8 cellular contexts compared by ENCODE assay signal in the genomic region with DNA sequence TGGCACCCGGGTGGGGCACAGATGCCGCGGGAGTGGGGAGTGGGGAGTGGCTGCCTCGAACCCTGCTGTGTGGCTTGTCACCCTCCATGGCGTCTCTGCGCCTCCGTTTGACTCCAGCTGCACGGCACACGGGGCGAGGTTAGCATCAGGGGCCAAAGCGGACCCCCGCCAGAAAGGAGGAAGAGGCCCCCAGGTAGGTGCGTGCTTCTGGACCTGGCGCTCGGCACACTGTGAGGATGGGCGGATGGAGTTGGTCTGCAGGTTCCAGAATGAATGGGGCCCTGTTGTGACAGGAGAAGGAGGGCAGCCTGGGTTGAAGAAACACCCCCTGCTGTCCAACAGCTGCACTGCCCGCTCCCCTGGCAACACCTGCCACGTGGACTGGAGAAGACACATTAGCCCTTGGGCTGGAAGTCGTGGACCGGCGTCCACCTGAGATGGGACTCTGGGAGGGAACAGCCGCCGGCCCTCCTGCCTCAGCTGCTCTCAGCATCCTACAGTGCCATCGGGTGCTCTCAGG. TPM values are rescaled to one million over a fixed set of nuclear protein-coding genes. Genes with fewer than 3 reads are reported as not detected.
DNase-seq lines count a peak whose midpoint lies in the region; ATAC-seq and TF ChIP-seq lines count a peak whose summit lies in the region.

No MANE protein-coding gene starts in this region.

- H3K27ac ChIP-seq in mammary epithelial cell (ENCODE audit: insufficient read depth, low read depth, low read length) = no peak overlapping the region
- no peak overlapping the region for H3K27ac ChIP-seq in osteoblast (ENCODE audit: low read depth, low read length)

- WGBS in mammary epithelial cell (ENCODE audit: low coverage, missing lambda C conversion rate) = 78% methylated on average over 10 of the region's 24 CpGs

- H3K4me3 ChIP-seq in mammary epithelial cell (replicated peaks in 1 of 3; ENCODE audit: insufficient read depth in 1 of 3, low read depth in 2 of 3, low read length in 3 of 3) (no peak overlapping the region), osteoblast (ENCODE audit: insufficient read depth, low read length) (no peak overlapping the region)

- H3K36me3 ChIP-seq in mammary epithelial cell (ENCODE audit: insufficient read depth, low read length) (no peaks in the 10 kb centered on the region), osteoblast (ENCODE audit: insufficient read depth, low read length) (peaks cover 3% of the 10 kb centered on the region)

- H3K27me3 ChIP-seq in mammary epithelial cell (ENCODE audit: insufficient read depth, low read length) = no peaks in the 10 kb centered on the region
- H3K27me3 ChIP-seq in osteoblast (ENCODE audit: insufficient read depth, low read length) = no peaks in the 10 kb centered on the region

- H3K9me3 ChIP-seq in mammary epithelial cell (replicated peaks; ENCODE audit: insufficient read depth, low read length) (no peaks in the 10 kb centered on the region), osteoblast (ENCODE audit: low read depth, low read length) (no peaks in the 10 kb centered on the region)

- H2AFZ ChIP-seq in mammary epithelial cell (ENCODE audit: low read depth, low read length) (no peak overlapping the region), osteoblast (ENCODE audit: low read length) (no peak overlapping the region)

- DNase-seq in DMS53 (lab: John Stamatoyannopoulos, UW) = peak; percentile 69
- no peak for DNase-seq in DMS53 treated with DMSO at 0.1 percent for 48 hours (lab: John Stamatoyannopoulos, UW; ENCODE audit: unreplicated experiment)
- peak; percentile 31 for DNase-seq in HT-29 (ENCODE audit: low spot score)
- DNase-seq in mammary epithelial cell = no peak
- peak; percentile 78 for DNase-seq in osteoblast (ENCODE audit: insufficient read length, low spot score, missing footprints)
- DNase-seq in GF-D8 (lab: John Stamatoyannopoulos, UW) = no peak

- dilution Hi-C loops in mammary epithelial cell (cut with HindIII; ENCODE audit: low sequenced_read_pairs) = no loop called here

- H3K9ac ChIP-seq in mammary epithelial cell (ENCODE audit: insufficient read depth, low read length) = no peak overlapping the region

- TF ChIP-seq CTCF in mammary epithelial cell (conservative IDR thresholded peaks at IDR 0.05 in 1 of 2, IDR thresholded peaks at IDR 0.05 in 1 of 2; ENCODE audit: extremely low read depth in 1 of 2, insufficient read depth in 1 of 2, low read depth in 1 of 2, low read length in 2 of 2) (peak; percentile 19 to 44), osteoblast (IDR thresholded peaks at IDR 0.05; ENCODE audit: extremely low read depth, low read depth, low read length) (no peak)

- peaks cover 28% of the 10 kb centered on the region for H3K4me1 ChIP-seq in mammary epithelial cell (ENCODE audit: insufficient read depth, low read length)
- no peaks in the 10 kb centered on the region for H3K4me1 ChIP-seq in osteoblast (ENCODE audit: insufficient read depth, low read length)

- intact Hi-C loops in mammary epithelial cell (cut with micrococcal nuclease) = loop anchor here (10.0 kb wide), 1 partner anchor 187 kb away; no protein-coding TSS in a partner anchor

- in situ Hi-C loops in mammary epithelial cell (cut with MboI; ENCODE audit: low sequenced_read_pairs in 2 of 2) = no loop called here

- H3K79me2 ChIP-seq in mammary epithelial cell (ENCODE audit: insufficient read depth, low read length) (no peaks in the 10 kb centered on the region), osteoblast (ENCODE audit: insufficient read depth, low read length) (no peaks in the 10 kb centered on the region)

- H4K20me1 ChIP-seq in mammary epithelial cell (ENCODE audit: insufficient read depth, low read length) (no peaks in the 10 kb centered on the region), osteoblast (ENCODE audit: insufficient read depth, low read length) (no peaks in the 10 kb centered on the region)

- H3K4me2 ChIP-seq in mammary epithelial cell (ENCODE audit: insufficient read depth, low read depth, low read length) = no peak overlapping the region
- H3K4me2 ChIP-seq in osteoblast (ENCODE audit: insufficient read depth, low read length) = no peak overlapping the region

- no TSS peak for BruUV-seq in mammary epithelial cell (replicated peaks; lab: Mats Ljungman, UMichigan)

- CTCF ChIA-PET in mammary epithelial cell (lab: Charles Lee; ENCODE audit: low non-redundant PET) = interaction anchor here (0.6 to 0.7 kb wide), 2 partner anchors 56 to 77 kb away, joined by 3 to 5 read pairs; no protein-coding TSS in a partner anchor

- ATAC-seq in GM18909 (IDR thresholded peaks at IDR 0.05; ENCODE audit: poor library complexity, unreplicated experiment) (no peak), HG03039 (IDR thresholded peaks at IDR 0.05; ENCODE audit: unreplicated experiment) (no peak)

RNA-seq across cellular contexts. Expression of a gene that starts 9.4 kb away (rescaled TPM):
- total RNA-seq in HT-29 (2014; rRNA removed; shearing (Covaris generic)) = 477 and 592 TPM in 2 replicates
- total RNA-seq in mammary epithelial cell = 100 to 1,000 TPM; 126 to 452 TPM
- 217 TPM for polyA plus RNA-seq in mammary epithelial cell
- 278 TPM for polyA minus RNA-seq in mammary epithelial cell
- total RNA-seq in osteoblast = 120 and 142 TPM in 2 replicates

RNA-seq across cellular contexts. Expression of a gene that starts 41.8 kb away (rescaled TPM):
- 320 and 339 TPM in 2 replicates for total RNA-seq in HT-29 (2014; rRNA removed; shearing (Covaris generic))
- total RNA-seq in mammary epithelial cell (10 to 100 TPM; 59.0 to 94.2 TPM), osteoblast (43.8 and 43.9 TPM in 2 replicates)
- 65.9 TPM for polyA plus RNA-seq in mammary epithelial cell
- polyA minus RNA-seq in mammary epithelial cell = 74.3 TPM

RNA-seq across cellular contexts. Expression of a gene that starts 55.7 kb away (rescaled TPM):
- 281 and 295 TPM in 2 replicates for total RNA-seq in HT-29 (2014; rRNA removed; shearing (Covaris generic))
- total RNA-seq in mammary epithelial cell (10 to 100 TPM; 84.2 to 98.2 TPM), osteoblast (90.2 and 93.7 TPM in 2 replicates)
- polyA plus RNA-seq in mammary epithelial cell = 103 TPM
- 65.6 TPM for polyA minus RNA-seq in mammary epithelial cell

RNA-seq across cellular contexts. Expression of a gene that starts 55.8 kb away (rescaled TPM):
- 49.5 and 52.6 TPM in 2 replicates for total RNA-seq in HT-29 (2014; rRNA removed; shearing (Covaris generic))
- 10 to 100 TPM; 37.7 to 38.2 TPM for total RNA-seq in mammary epithelial cell
- polyA plus RNA-seq in mammary epithelial cell = 13.6 TPM
- 21.2 TPM for polyA minus RNA-seq in mammary epithelial cell
- total RNA-seq in osteoblast = 46.3 and 52.7 TPM in 2 replicates

Comparison
In these comparisons a context has a peak if more than half of its experiments do, and no peak if none do; other contexts are left out.
1. DNase-seq: peak in DMS53 (single experiment), HT-29 (single experiment) and osteoblast (single experiment); none in DMS53 treated with DMSO at 0.1 percent for 48 hours (single experiment), mammary epithelial cell (single experiment) and GF-D8 (single experiment).